ENCODE assay signal across 41 cellular contexts in the genomic region with DNA sequence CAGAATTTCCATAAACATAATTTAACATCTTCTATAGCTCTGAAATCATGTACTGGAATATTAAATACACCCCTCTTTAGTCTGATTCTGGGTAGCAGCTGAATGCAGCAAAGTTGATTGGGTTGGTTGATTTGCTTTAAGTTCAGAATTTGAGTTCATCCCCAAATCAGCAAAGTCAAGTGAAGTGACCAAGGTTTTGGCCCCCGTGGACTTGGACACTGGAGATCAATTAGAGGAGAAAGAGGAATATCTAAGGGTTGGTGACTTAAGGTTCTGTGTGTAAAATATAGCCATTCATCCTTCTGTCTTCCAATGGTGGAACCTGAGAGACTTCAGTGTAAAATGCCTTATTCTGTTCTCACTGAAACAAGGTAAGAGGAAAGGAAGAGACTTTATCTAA. TPM values are rescaled to one million over a fixed set of nuclear protein-coding genes. Genes with fewer than 3 reads are reported as not detected.
"Had no signal": no experiment of that assay in that cellular context is flagged by ENCODE, and none has a peak within 500 bp of the region (broad histone marks: within the 10 kb centered on the region; RNA-seq: fewer than 3 reads in every experiment).

A gene with protein sequence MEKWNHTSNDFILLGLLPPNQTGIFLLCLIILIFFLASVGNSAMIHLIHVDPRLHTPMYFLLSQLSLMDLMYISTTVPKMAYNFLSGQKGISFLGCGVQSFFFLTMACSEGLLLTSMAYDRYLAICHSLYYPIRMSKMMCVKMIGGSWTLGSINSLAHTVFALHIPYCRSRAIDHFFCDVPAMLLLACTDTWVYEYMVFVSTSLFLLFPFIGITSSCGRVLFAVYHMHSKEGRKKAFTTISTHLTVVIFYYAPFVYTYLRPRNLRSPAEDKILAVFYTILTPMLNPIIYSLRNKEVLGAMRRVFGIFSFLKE (plus strand): TSS at position 301 of the 400 bp plus-strand sequence. CDS start 4,192 bp downstream, outside the sequence.

- H3K36me3 Mint-ChIP-seq: activated CD4-positive, alpha-beta memory T cell treated with anti-CD3 and anti-CD28 coated beads for 36 hours; activated naive CD4-positive, alpha-beta T cell treated with anti-CD3 and anti-CD28 coated beads, Interleukin-2, amount 50 U/mL, for 72 hours; activated naive CD8-positive, alpha-beta T cell treated with anti-CD3 and anti-CD28 coated beads, Interleukin-2, amount 10 ng/mL, durations not matched to agents 7 days and 5 days; brain had no signal

- H3K9me3 ChIP-seq: ascending aorta had no signal

- H3K4me1 Mint-ChIP-seq: activated B cell treated with CpG ODN at 0.5 μM for 24 hours; activated CD4-positive, alpha-beta T cell treated with anti-CD3 and anti-CD28 coated beads, Interleukin-2, amount 10 ng/mL, durations not matched to agents 24 days and 14 days; activated naive CD8-positive, alpha-beta T cell treated with anti-CD3 and anti-CD28 coated beads, Interleukin-2, amount 10 ng/mL, durations not matched to agents 7 days and 5 days; activated naive CD8-positive, alpha-beta T cell treated with anti-CD3 and anti-CD28 coated beads, Interleukin-2, amount 50 U/mL, for 24 hours; activated T-helper 17 cell treated with anti-CD3 and anti-CD28 coated beads, Interleukin-2, amount 50 U/mL, for 72 hours; brain; central memory CD8-positive, alpha-beta T cell had no signal

- H3K4me3 Mint-ChIP-seq: activated B cell treated with CpG ODN at 0.5 μM for 24 hours; activated CD4-positive, alpha-beta memory T cell treated with anti-CD3 and anti-CD28 coated beads for 36 hours; activated CD4-positive, alpha-beta T cell treated with anti-CD3 and anti-CD28 coated beads, Interleukin-2, amount 10 ng/mL, durations not matched to agents 24 days and 14 days; activated CD8-positive, alpha-beta T cell treated with anti-CD3 and anti-CD28 coated beads for 36 hours; activated naive CD4-positive, alpha-beta T cell treated with anti-CD3 and anti-CD28 coated beads for 36 hours; activated naive CD8-positive, alpha-beta T cell treated with anti-CD3 and anti-CD28 coated beads, Interleukin-2, amount 10 ng/mL, durations not matched to agents 7 days and 5 days; activated naive CD8-positive, alpha-beta T cell treated with anti-CD3 and anti-CD28 coated beads, Interleukin-2, amount 50 U/mL, for 24 hours; activated T-cell treated with anti-CD3 and anti-CD28 coated beads, Interleukin-2, amount 50 U/mL, for 4 hours; activated T-cell treated with anti-CD3 and anti-CD28 coated beads, Interleukin-2, amount 50 U/mL, for 72 hours; activated T-helper 1 cell treated with anti-CD3 and anti-CD28 coated beads, Interleukin-12 subunit alpha, Interleukin-12 subunit beta, Interleukin-2, Interleukin-4 antibody, amounts not matched to agents 30 ng/mL and 10 ng/mL and 1 ng/mL, durations not matched to agents 14 hours and 24 hours and 36 hours; activated T-helper 17 cell treated with anti-CD3 and anti-CD28 coated beads, Interleukin-2, amount 50 U/mL, for 72 hours; brain; central memory CD8-positive, alpha-beta T cell; T-helper 1 cell treated with Interleukin-12 subunit alpha and Interleukin-12 subunit beta and Interleukin-4 antibody, amounts not matched to agents 30 μg/mL and 1 μg/mL, for 36 hours; T-helper 2 cell treated with Interferon-gamma antibody and Interleukin-4, amounts not matched to agents 5 μg/mL and 100 μg/mL, for 36 hours had no signal

- H3K4me1 ChIP-seq: ascending aorta had no signal

- H3K9me3 Mint-ChIP-seq: activated CD4-positive, alpha-beta T cell treated with anti-CD3 and anti-CD28 coated beads, Interleukin-2, amount 10 ng/mL, durations not matched to agents 24 days and 14 days; activated T-cell treated with anti-CD3 and anti-CD28 coated beads, Interleukin-2, amount 50 U/mL, for 4 hours had no signal

- H3K27ac Mint-ChIP-seq: activated B cell treated with CpG ODN at 0.5 μM for 24 hours; activated CD4-positive, alpha-beta memory T cell treated with anti-CD3 and anti-CD28 coated beads for 36 hours; activated CD4-positive, alpha-beta T cell treated with anti-CD3 and anti-CD28 coated beads, Interleukin-2, amount 10 ng/mL, durations not matched to agents 24 days and 14 days; activated CD8-positive, alpha-beta T cell treated with anti-CD3 and anti-CD28 coated beads for 36 hours; activated naive CD4-positive, alpha-beta T cell treated with anti-CD3 and anti-CD28 coated beads for 36 hours; activated naive CD4-positive, alpha-beta T cell treated with anti-CD3 and anti-CD28 coated beads, Interleukin-2, amount 50 U/mL, for 72 hours; activated naive CD8-positive, alpha-beta T cell treated with anti-CD3 and anti-CD28 coated beads, Interleukin-2, amount 10 ng/mL, durations not matched to agents 7 days and 5 days; activated naive CD8-positive, alpha-beta T cell treated with anti-CD3 and anti-CD28 coated beads, Interleukin-2, amount 50 U/mL, for 24 hours; activated T-cell treated with anti-CD3 and anti-CD28 coated beads, Interleukin-2, amount 50 U/mL, for 72 hours; activated T-helper 1 cell treated with anti-CD3 and anti-CD28 coated beads, Interleukin-12 subunit alpha, Interleukin-12 subunit beta, Interleukin-2, Interleukin-4 antibody, amounts not matched to agents 30 ng/mL and 10 ng/mL and 1 ng/mL, durations not matched to agents 14 hours and 24 hours and 36 hours; activated T-helper 17 cell treated with anti-CD3 and anti-CD28 coated beads, Interleukin-2, amount 50 U/mL, for 72 hours; brain; T-helper 1 cell treated with Interleukin-12 subunit alpha and Interleukin-12 subunit beta and Interleukin-4 antibody, amounts not matched to agents 30 μg/mL and 1 μg/mL, for 36 hours; T-helper 2 cell treated with Interferon-gamma antibody and Interleukin-4, amounts not matched to agents 5 μg/mL and 100 μg/mL, for 36 hours had no signal

- H3K27me3 Mint-ChIP-seq: activated B cell treated with CpG ODN at 0.5 μM for 24 hours; activated CD4-positive, alpha-beta memory T cell treated with anti-CD3 and anti-CD28 coated beads for 36 hours; activated CD4-positive, alpha-beta T cell treated with anti-CD3 and anti-CD28 coated beads, Interleukin-2, amount 10 ng/mL, durations not matched to agents 24 days and 14 days; activated CD8-positive, alpha-beta T cell treated with anti-CD3 and anti-CD28 coated beads for 36 hours; activated naive CD8-positive, alpha-beta T cell treated with anti-CD3 and anti-CD28 coated beads, Interleukin-2, amount 10 ng/mL, durations not matched to agents 7 days and 5 days; activated naive CD8-positive, alpha-beta T cell treated with anti-CD3 and anti-CD28 coated beads, Interleukin-2, amount 50 U/mL, for 24 hours; activated T-helper 17 cell treated with anti-CD3 and anti-CD28 coated beads, Interleukin-2, amount 50 U/mL, for 72 hours; brain; central memory CD8-positive, alpha-beta T cell had no signal

- ATAC-seq: activated CD8-positive, alpha-beta T cell treated with anti-CD3 and anti-CD28 coated beads for 36 hours; activated naive CD4-positive, alpha-beta T cell treated with anti-CD3 and anti-CD28 coated beads, Interleukin-2, amount 50 U/mL, for 72 hours; activated naive CD8-positive, alpha-beta T cell treated with anti-CD3 and anti-CD28 coated beads, Interleukin-2, amount 50 U/mL, for 24 hours; activated T-cell treated with anti-CD3 and anti-CD28 coated beads, Interleukin-2, amount 50 U/mL, for 4 hours; activated T-cell treated with anti-CD3 and anti-CD28 coated beads, Interleukin-2, amount 50 U/mL, for 72 hours; activated T-helper 17 cell treated with anti-CD3 and anti-CD28 coated beads, Interleukin-2, amount 50 U/mL, for 72 hours had no signal

- H3K4me3 ChIP-seq: ascending aorta, cardiac muscle cell had no signal

- H3K27me3 ChIP-seq: ascending aorta, cardiac muscle cell had no signal

- H3K36me3 ChIP-seq: ascending aorta, cardiac muscle cell had no signal

- DNase-seq: activated B cell treated with CpG ODN at 0.5 μM for 24 hours; activated CD4-positive, alpha-beta memory T cell treated with anti-CD3 and anti-CD28 coated beads for 36 hours; activated CD4-positive, alpha-beta T cell treated with anti-CD3 and anti-CD28 coated beads for 4 hours; activated CD4-positive, alpha-beta T cell treated with anti-CD3 and anti-CD28 coated beads, Interleukin-2, amount 10 ng/mL, durations not matched to agents 24 days and 14 days; activated CD4-positive, alpha-beta T cell treated with anti-CD3 and anti-CD28 coated beads, Interleukin-2, amount 50 U/mL, for 1 hour; activated CD4-positive, alpha-beta T cell treated with anti-CD3 and anti-CD28 coated beads, Interleukin-2, amount 50 U/mL, for 4 hours; activated CD4-positive, CD25-positive, alpha-beta regulatory T cell treated with anti-CD3 and anti-CD28 coated beads, Interleukin-2, amount 50 U/mL, for 72 hours; activated CD8-positive, alpha-beta memory T cell treated with anti-CD3 and anti-CD28 coated beads, Interleukin-2, amount 50 U/mL, for 4 hours; activated CD8-positive, alpha-beta T cell treated with anti-CD3 and anti-CD28 coated beads for 36 hours; activated effector memory CD4-positive, alpha-beta T cell treated with anti-CD3 and anti-CD28 coated beads, Interleukin-2, amount 50 U/mL, for 16 hours; activated gamma-delta T cell treated with Interleukin-2 at 50 U/mL for 16 hours; activated naive CD4-positive, alpha-beta T cell; activated naive CD4-positive, alpha-beta T cell treated with anti-CD3 and anti-CD28 coated beads for 36 hours; activated naive CD4-positive, alpha-beta T cell treated with anti-CD3 and anti-CD28 coated beads, Interleukin-2, amount 50 U/mL, for 16 hours; activated naive CD8-positive, alpha-beta T cell treated with anti-CD3 and anti-CD28 coated beads, Interleukin-2, amount 10 ng/mL, durations not matched to agents 7 days and 5 days; activated naive CD8-positive, alpha-beta T cell treated with anti-CD3 and anti-CD28 coated beads, Interleukin-2, amount 50 U/mL, for 24 hours; activated T-cell treated with anti-CD3 and anti-CD28 coated beads for 4 hours; activated T-cell treated with anti-CD3 and anti-CD28 coated beads, Interleukin-2, amount 50 U/mL, for 1 hour; activated T-cell treated with anti-CD3 and anti-CD28 coated beads, Interleukin-2, amount 50 U/mL, for 4 hours; activated T-cell treated with anti-CD3 and anti-CD28 coated beads, Interleukin-2, amount 50 U/mL, for 72 hours; amygdala; anterior cingulate cortex; caudate nucleus; cerebellar nuclear complex; T-helper 1 cell; T-helper 2 cell; T-helper 9 cell had no signal

- H3K27ac ChIP-seq: ascending aorta, cardiac muscle cell, VCaP had no signal

RNA-seq across cellular contexts. Expression of the gene that starts here (rescaled TPM):
- total RNA-seq: activated B cell treated with CpG ODN at 0.5 μM for 24 hours; activated CD4-positive, alpha-beta memory T cell treated with anti-CD3 and anti-CD28 coated beads for 36 hours; activated CD4-positive, alpha-beta T cell treated with anti-CD3 and anti-CD28 coated beads, Interleukin-2, amount 10 ng/mL, durations not matched to agents 24 days and 14 days; activated CD8-positive, alpha-beta memory T cell treated with anti-CD3 and anti-CD28 coated beads for 36 hours; activated CD8-positive, alpha-beta T cell treated with anti-CD3 and anti-CD28 coated beads for 36 hours; activated naive CD4-positive, alpha-beta T cell treated with anti-CD3 and anti-CD28 coated beads for 36 hours; activated naive CD4-positive, alpha-beta T cell treated with anti-CD3 and anti-CD28 coated beads, Interleukin-2, amount 50 U/mL, for 72 hours; activated naive CD8-positive, alpha-beta T cell treated with anti-CD3 and anti-CD28 coated beads, Interleukin-2, amount 10 ng/mL, durations not matched to agents 7 days and 5 days; activated T-cell treated with anti-CD3 and anti-CD28 coated beads, Interleukin-2, amount 50 U/mL, for 4 hours; activated T-helper 1 cell treated with anti-CD3 and anti-CD28 coated beads, Interleukin-12 subunit alpha, Interleukin-12 subunit beta, Interleukin-2, Interleukin-4 antibody, amounts not matched to agents 30 ng/mL and 10 ng/mL and 1 ng/mL, durations not matched to agents 14 hours and 24 hours and 36 hours; activated T-helper 17 cell treated with anti-CD3 and anti-CD28 coated beads, Interleukin-2, amount 50 U/mL, for 72 hours; ascending aorta; bronchial epithelial cell; cardiac muscle cell; chondrocyte had no signal
- polyA plus RNA-seq: adipose tissue had no signal
